ENCODE assay signal across 8 cellular contexts in the genomic region with DNA sequence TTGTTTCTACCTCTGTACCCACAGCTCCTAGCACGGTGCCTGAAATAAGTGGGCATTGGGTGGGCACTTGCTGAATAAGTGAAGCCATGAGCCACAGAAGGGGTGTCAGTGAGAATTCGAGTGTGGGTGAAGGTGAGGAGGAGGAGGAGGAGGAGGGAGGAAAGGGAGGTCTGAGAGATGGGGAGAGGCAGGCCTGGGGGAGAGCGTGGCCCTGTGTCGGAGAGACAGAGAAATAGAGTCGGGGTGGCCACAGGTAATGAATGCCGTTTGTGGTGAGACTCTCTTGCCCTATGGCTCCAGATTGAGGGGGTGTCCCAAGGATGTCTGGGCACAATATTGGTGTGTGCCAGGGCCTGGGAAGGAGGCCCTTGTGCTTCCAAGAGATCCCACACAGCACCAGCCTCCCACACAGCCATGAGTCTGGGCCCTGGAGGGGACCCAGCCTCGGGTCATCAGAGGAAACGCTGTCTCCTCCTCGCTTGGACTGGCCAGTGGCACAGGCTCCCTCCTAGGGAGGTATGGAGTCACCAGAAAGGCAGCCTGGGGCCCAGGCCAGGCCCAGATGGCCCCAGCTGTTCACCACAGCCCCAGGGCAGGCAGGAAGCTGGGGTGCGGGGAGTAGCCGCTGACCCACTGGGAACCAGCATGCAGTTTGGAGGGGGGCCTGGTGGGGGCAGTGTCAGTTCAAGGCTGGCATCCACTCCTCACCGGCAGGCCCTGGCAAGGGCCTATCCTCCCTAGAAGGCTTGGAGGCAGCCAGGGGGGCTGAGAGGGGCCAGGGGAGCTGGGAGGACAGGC. TPM values are rescaled to one million over a fixed set of nuclear protein-coding genes. Genes with fewer than 3 reads are reported as not detected.
DNase-seq lines count a peak whose midpoint lies in the region; ATAC-seq and TF ChIP-seq lines count a peak whose summit lies in the region.

No MANE protein-coding gene starts in this region.

- no peak for TF ChIP-seq EP300 in transverse colon (IDR thresholded peaks at IDR 0.05; ENCODE audit: low read depth)

- H4K20me1 ChIP-seq in BLaER1 treated with 17β-estradiol and CSF1 and Interleukin-3, amounts not matched to agents 10 nM and 100 nM, result no peaks in the 10 kb centered on the region
- no peaks in the 10 kb centered on the region for H4K20me1 ChIP-seq in MM.1S (ENCODE audit: insufficient read depth, low read length)

- DNase-seq in H7 (peak; percentile 98), iPS-NIHi7 (ENCODE audit: extremely low spot score) (peak; percentile 83), transverse colon (peak; percentile 45), vagina (ENCODE audit: extremely low spot score in 2 of 2) (no peak), MM.1S (no peak)
- DNase-seq in activated CD8-positive, alpha-beta memory T cell treated with anti-CD3 and anti-CD28 coated beads for 24 hours, result peak; percentile 72

- no peaks in the 10 kb centered on the region for H3K9me3 ChIP-seq in BLaER1 treated with 17β-estradiol and CSF1 and Interleukin-3, amounts not matched to agents 10 nM and 100 nM (replicated peaks in 1 of 11)
- no peaks in the 10 kb centered on the region for H3K9me3 ChIP-seq in transverse colon
- no peaks in the 10 kb centered on the region for H3K9me3 ChIP-seq in vagina
- no peaks in the 10 kb centered on the region for H3K9me3 ChIP-seq in MM.1S (replicated peaks; ENCODE audit: insufficient read depth, low read length)

- WGBS in transverse colon (ENCODE audit: low coverage in 1 of 2), 2 donors, result 83 to 89% methylated on average over 6 to 9 of the region's 12 CpGs

- no peaks in the 10 kb centered on the region for H3K79me2 ChIP-seq in MM.1S (ENCODE audit: low read length)

- TF ChIP-seq POLR2A in transverse colon (IDR thresholded peaks at IDR 0.05) (no peak), vagina (IDR thresholded peaks at IDR 0.05) (no peak)

- peak overlapping the region in 9 of 11 experiments; percentile 8 to 62 (median 45); a peak in 14 of 22 replicates for H3K9ac ChIP-seq in BLaER1 treated with 17β-estradiol and CSF1 and Interleukin-3, amounts not matched to agents 10 nM and 100 nM
- no peak overlapping the region for H3K9ac ChIP-seq in MM.1S (ENCODE audit: low read length)

- TF ChIP-seq CTCF in transverse colon (IDR thresholded peaks at IDR 0.05) (peak; percentile 14 to 46 (median 27)), vagina (IDR thresholded peaks at IDR 0.05) (no peak), MM.1S (IDR thresholded peaks at IDR 0.05; ENCODE audit: low read length) (no peak; the same call in 1 of the 2 replicates)

- H3K27me3 ChIP-seq in BLaER1 treated with 17β-estradiol and CSF1 and Interleukin-3, amounts not matched to agents 10 nM and 100 nM, result 0 out of 22 replicates have a peak, but pooled peaks cover 0 to 3% (median 0%) of the 10 kb centered on the region in 11 experiments
- H3K27me3 ChIP-seq in H7 (ENCODE audit: control insufficient read depth, insufficient read depth, low read length), result no peaks in the 10 kb centered on the region
- H3K27me3 ChIP-seq in transverse colon, result no peaks in the 10 kb centered on the region
- no peaks in the 10 kb centered on the region for H3K27me3 ChIP-seq in vagina
- peaks cover 41% of the 10 kb centered on the region for H3K27me3 ChIP-seq in MM.1S (replicated peaks; ENCODE audit: insufficient read depth, low read length)

- H3K27ac ChIP-seq in BLaER1 treated with 17β-estradiol and CSF1 and Interleukin-3, amounts not matched to agents 10 nM and 100 nM, result peak overlapping the region in 8 of 11 experiments; percentile 41 to 71 (median 62); a peak in 16 of 22 replicates
- H3K27ac ChIP-seq in transverse colon (peak overlapping the region in 1 of 4 donors; percentile 10), vagina (no peak overlapping the region), MM.1S (ENCODE audit: low read length) (no peak overlapping the region)

- in situ Hi-C loops in transverse colon (cut with MboI; ENCODE audit: low pct_ligation_motif_present in 1 of 4, low pct_unique_long_range_greater_than_20kb in 1 of 4, low sequenced_read_pairs in 3 of 4), result loop anchor here in 1 of 4 donors (25.0 kb wide), 1 partner anchor 117 kb away; no protein-coding TSS in a partner anchor

- peak overlapping the region; percentile 15 to 98 (median 90); a peak in 19 of 22 replicates for H3K4me2 ChIP-seq in BLaER1 treated with 17β-estradiol and CSF1 and Interleukin-3, amounts not matched to agents 10 nM and 100 nM
- no peak overlapping the region for H3K4me2 ChIP-seq in MM.1S (ENCODE audit: low read depth, low read length)

- no peak for ATAC-seq in HG03159 (IDR thresholded peaks at IDR 0.05; ENCODE audit: unreplicated experiment)

- peaks cover 27 to 100% (median 93%) of the 10 kb centered on the region in 10 experiments for H3K4me1 ChIP-seq in BLaER1 treated with 17β-estradiol and CSF1 and Interleukin-3, amounts not matched to agents 10 nM and 100 nM
- H3K4me1 ChIP-seq in transverse colon, result no peaks in the 10 kb centered on the region
- peaks cover 6% of the 10 kb centered on the region for H3K4me1 ChIP-seq in vagina
- peaks cover 4% of the 10 kb centered on the region; the same call in 1 of the 2 replicates for H3K4me1 ChIP-seq in MM.1S (ENCODE audit: low read length)

- no peak overlapping the region for H2AFZ ChIP-seq in MM.1S (ENCODE audit: low read length)

- no peak overlapping the region for H3K4me3 ChIP-seq in BLaER1 treated with 17β-estradiol and CSF1 and Interleukin-3, amounts not matched to agents 10 nM and 100 nM
- H3K4me3 ChIP-seq in H7 (ENCODE audit: insufficient read depth, low read depth, low read length) (no peak overlapping the region), transverse colon (no peak overlapping the region), vagina (no peak overlapping the region), MM.1S (ENCODE audit: low read length) (no peak overlapping the region)

- H3F3A ChIP-seq in MM.1S (ENCODE audit: insufficient read depth, low read length), result no peaks in the 10 kb centered on the region

- H3K36me3 ChIP-seq in BLaER1 treated with 17β-estradiol and CSF1 and Interleukin-3, amounts not matched to agents 10 nM and 100 nM, result no peaks in the 10 kb centered on the region
- H3K36me3 ChIP-seq in H7 (replicated peaks; ENCODE audit: control insufficient read depth, insufficient read depth, low read length), result no peaks in the 10 kb centered on the region
- no peaks in the 10 kb centered on the region for H3K36me3 ChIP-seq in transverse colon
- no peaks in the 10 kb centered on the region for H3K36me3 ChIP-seq in vagina
- no peaks in the 10 kb centered on the region for H3K36me3 ChIP-seq in MM.1S (replicated peaks; ENCODE audit: insufficient read depth, low read length)

- H3K9me2 ChIP-seq in MM.1S (replicated peaks; ENCODE audit: insufficient read depth, low read length), result no peaks in the 10 kb centered on the region

- intact Hi-C loops in transverse colon (cut with DNase I; ENCODE audit: low total_unique reads), result no loop called here
- intact Hi-C loops in vagina (cut with DNase I), result no loop called here

RNA-seq across cellular contexts. Expression of a gene that starts 49.0 kb away (rescaled TPM):
- total RNA-seq in H7 (2014; rRNA removed; shearing (Covaris generic)), result 12.1 and 14.7 TPM in 2 replicates
- total RNA-seq in transverse colon (1 to 10 TPM; 2.6 to 9.8 (median 3.4) TPM), vagina (1.7 TPM)

Comparison
In these comparisons a context has a peak if more than half of its experiments do, and no peak if none do; other contexts are left out.
1. H3K27ac ChIP-seq: peak in BLaER1 treated with 17β-estradiol and CSF1 and Interleukin-3, amounts not matched to agents 10 nM and 100 nM (8 of 11); none in vagina (single experiment) and MM.1S (single experiment).
2. DNase-seq: peak in H7 (single experiment), activated CD8-positive, alpha-beta memory T cell treated with anti-CD3 and anti-CD28 coated beads for 24 hours (single experiment), iPS-NIHi7 (single experiment) and transverse colon (single experiment); none in vagina (0 of 2) and MM.1S (single experiment).
3. CTCF ChIP-seq: peak in transverse colon (5 of 5); none in vagina (0 of 3) and MM.1S (single experiment).